18 cellular contexts compared by ENCODE assay signal in genomic region chr11:116808262-116809175, GRCh38. TPM values are rescaled to one million over a fixed set of nuclear protein-coding genes. Genes with fewer than 3 reads are reported as not detected.
A peak's percentile ranks its signal among the peaks of the same experiment; 100 is the strongest.
DNase-seq lines count a peak whose midpoint lies in the region; ATAC-seq, FAIRE-seq and TF ChIP-seq lines count a peak whose summit lies in the region.
"Had no signal": no experiment of that assay in that cellular context is flagged by ENCODE, and none has a peak within 500 bp of the region (broad histone marks: within the 10 kb centered on the region; RNA-seq: fewer than 3 reads in every experiment).

No MANE protein-coding gene starts in this region.

- H2BK5ac ChIP-seq in trophoblast cell (ENCODE audit: low read depth, low read length, poor library complexity), result no peak overlapping the region

- no peak overlapping the region for H4K8ac ChIP-seq in trophoblast cell (ENCODE audit: low read depth, low read length)

- no peaks in the 10 kb centered on the region for H3F3A ChIP-seq in MM.1S (ENCODE audit: insufficient read depth, low read length)

- intact Hi-C loops in ascending aorta (cut with DNase I), result no loop called here

- DNase-seq in AG10803 (ENCODE audit: low read depth) (peak; percentile 47), RWPE2 (ENCODE audit: low spot score) (no peak), fibroblast of the aortic adventitia (ENCODE audit: low read depth) (peak; percentile 73), trophoblast cell (peak; percentile 76 to 94), GM19239 (ENCODE audit: insufficient read length, low spot score) (no peak), ascending aorta (ENCODE audit: low spot score in 2 of 2) (no peak), NCI-H345 (lab: John Stamatoyannopoulos, UW) (no peak), MM.1S (no peak)
- DNase-seq: DMS153; effector memory CD8-positive, alpha-beta T cell; hypothalamus; left ventricle myocardium superior; NCI-H2171 treated with DMSO at 0.1 percent for 48 hours; stimulated activated CD4-positive, alpha-beta T cell treated with anti-CD3 and anti-CD28 coated beads, Interleukin-12 subunit alpha, Interleukin-12 subunit beta, amount 100 ng/mL, for 4 hours; substantia nigra had no signal

- TF ChIP-seq CTCF in AG10803 (conservative IDR thresholded peaks at IDR 0.05; ENCODE audit: low read length) (no peak), RWPE2 (IDR thresholded peaks at IDR 0.05; ENCODE audit: poor library complexity, severe bottlenecking) (no peak), fibroblast of the aortic adventitia (IDR thresholded peaks at IDR 0.05; ENCODE audit: insufficient read depth, low read length) (no peak), ascending aorta (IDR thresholded peaks at IDR 0.05) (no peak), MM.1S (IDR thresholded peaks at IDR 0.05; ENCODE audit: low read length) (no peak)

- no peak overlapping the region for H3K18ac ChIP-seq in trophoblast cell (ENCODE audit: low read length)

- no peak overlapping the region for H3K23ac ChIP-seq in trophoblast cell (ENCODE audit: low read length)

- H3K14ac ChIP-seq in trophoblast cell (ENCODE audit: low read length), result no peak overlapping the region

- FAIRE-seq in GM19239 (lab: Jason Lieb, UNC), result no peak

- no peaks in the 10 kb centered on the region for H3K36me3 ChIP-seq in RWPE2 (ENCODE audit: low read depth)
- H3K36me3 ChIP-seq in trophoblast cell (ENCODE audit: control insufficient read depth in 1 of 2, insufficient read depth in 2 of 2, low read length in 2 of 2), result no peaks in the 10 kb centered on the region
- H3K36me3 ChIP-seq in ascending aorta, result no peaks in the 10 kb centered on the region
- H3K36me3 ChIP-seq in MM.1S (replicated peaks; ENCODE audit: insufficient read depth, low read length), result no peaks in the 10 kb centered on the region
- H3K36me3 ChIP-seq: breast epithelium, neutrophil had no signal

- H3K4me1 ChIP-seq in RWPE2 (ENCODE audit: insufficient read depth, poor library complexity, severe bottlenecking) (no peaks in the 10 kb centered on the region), trophoblast cell (ENCODE audit: control insufficient read depth in 1 of 2, insufficient read depth in 2 of 2, low read length in 2 of 2) (no peaks in the 10 kb centered on the region), ascending aorta (no peaks in the 10 kb centered on the region), MM.1S (ENCODE audit: low read length) (no peaks in the 10 kb centered on the region)
- H3K4me1 ChIP-seq: breast epithelium had no signal

- H3K79me1 ChIP-seq in trophoblast cell (ENCODE audit: low read length), result no peaks in the 10 kb centered on the region

- WGBS in trophoblast cell (ENCODE audit: extremely low coverage, insufficient coverage, insufficient read length), result no CpG with 5 or more reads among the region's 14 CpGs

- no peaks in the 10 kb centered on the region for H3K79me2 ChIP-seq in trophoblast cell (ENCODE audit: control insufficient read depth, insufficient read depth, low read length, poor library complexity)
- H3K79me2 ChIP-seq in MM.1S (ENCODE audit: low read length), result no peaks in the 10 kb centered on the region

- peaks cover 2% of the 10 kb centered on the region for H3K9me3 ChIP-seq in RWPE2 (ENCODE audit: severe bottlenecking)
- H3K9me3 ChIP-seq in trophoblast cell (ENCODE audit: insufficient read depth, low read depth, low read length), result peaks cover 2% of the 10 kb centered on the region
- H3K9me3 ChIP-seq in ascending aorta, result no peaks in the 10 kb centered on the region
- H3K9me3 ChIP-seq in MM.1S (replicated peaks; ENCODE audit: insufficient read depth, low read length), result no peaks in the 10 kb centered on the region
- H3K9me3 ChIP-seq: breast epithelium, neutrophil had no signal

- no peak overlapping the region for H3K4ac ChIP-seq in trophoblast cell (ENCODE audit: low read depth, low read length)

- H3K9ac ChIP-seq in trophoblast cell (ENCODE audit: low read length), result no peak overlapping the region
- H3K9ac ChIP-seq in MM.1S (ENCODE audit: low read length), result no peak overlapping the region

- no peak overlapping the region for H2BK120ac ChIP-seq in trophoblast cell (ENCODE audit: insufficient read depth, low read length, poor library complexity)

- H3K9me2 ChIP-seq in MM.1S (replicated peaks; ENCODE audit: insufficient read depth, low read length), result no peaks in the 10 kb centered on the region

- no peaks in the 10 kb centered on the region for H4K20me1 ChIP-seq in MM.1S (ENCODE audit: insufficient read depth, low read length)

- no peak overlapping the region for H4K12ac ChIP-seq in trophoblast cell (ENCODE audit: low read depth, low read length)

- H3K4me2 ChIP-seq in trophoblast cell (ENCODE audit: low read length) (no peak overlapping the region), MM.1S (ENCODE audit: low read depth, low read length) (no peak overlapping the region)

- H2AFZ ChIP-seq in trophoblast cell (ENCODE audit: insufficient read depth, low read length, poor library complexity) (no peak overlapping the region), MM.1S (ENCODE audit: low read length) (no peak overlapping the region)

- H2BK12ac ChIP-seq in trophoblast cell (ENCODE audit: low read length), result no peak overlapping the region

- no peaks in the 10 kb centered on the region for H3K27me3 ChIP-seq in RWPE2 (ENCODE audit: insufficient read depth, poor library complexity, severe bottlenecking)
- H3K27me3 ChIP-seq in trophoblast cell (ENCODE audit: insufficient read depth, low read length), result no peaks in the 10 kb centered on the region
- no peaks in the 10 kb centered on the region for H3K27me3 ChIP-seq in ascending aorta
- H3K27me3 ChIP-seq in MM.1S (replicated peaks; ENCODE audit: insufficient read depth, low read length), result no peaks in the 10 kb centered on the region
- H3K27me3 ChIP-seq: breast epithelium, neutrophil had no signal

- no peak overlapping the region for H2AK5ac ChIP-seq in trophoblast cell (ENCODE audit: low read length)

- 0 out of 3 replicates have a peak, but pooled peaks have one; percentile 21 for ATAC-seq in RWPE2 (ENCODE audit: low read depth)
- ATAC-seq: effector memory CD8-positive, alpha-beta T cell; left ventricle myocardium superior had no signal

- peak overlapping the region; percentile 22 for H4K91ac ChIP-seq in trophoblast cell (ENCODE audit: low read depth, low read length)

- H3K27ac ChIP-seq in RWPE2 (ENCODE audit: poor library complexity, severe bottlenecking) (no peak overlapping the region), trophoblast cell (ENCODE audit: low read depth, low read length) (no peak overlapping the region), ascending aorta (peak overlapping the region in 1 of 2 donors; percentile 12), MM.1S (ENCODE audit: low read length) (no peak overlapping the region)
- H3K27ac ChIP-seq: neutrophil had no signal

- H3K4me3 ChIP-seq in AG10803 (ENCODE audit: low read length), result no peak overlapping the region
- no peak overlapping the region for H3K4me3 ChIP-seq in RWPE2 (ENCODE audit: severe bottlenecking)
- H3K4me3 ChIP-seq in fibroblast of the aortic adventitia (ENCODE audit: low read depth, low read length), result no peak overlapping the region
- H3K4me3 ChIP-seq in trophoblast cell (ENCODE audit: low read depth, low read length), result no peak overlapping the region
- H3K4me3 ChIP-seq in ascending aorta, result no peak overlapping the region
- no peak overlapping the region for H3K4me3 ChIP-seq in MM.1S (ENCODE audit: low read length)
- H3K4me3 ChIP-seq: breast epithelium had no signal

RNA-seq across cellular contexts. Expression of gene APOA4, which starts 14.6 kb away (rescaled TPM):
- total RNA-seq in fibroblast of the aortic adventitia (ENCODE audit: low replicate concordance) (not detected in 2 replicates), ascending aorta (14.3 TPM)
- 0.07 and 0.11 TPM in 2 replicates for polyA plus RNA-seq in trophoblast cell (2013)
- total RNA-seq: left ventricle myocardium superior, SK-MEL-5 had no signal

RNA-seq across cellular contexts. Expression of gene APOA5, which starts 16.8 kb away (rescaled TPM):
- total RNA-seq in fibroblast of the aortic adventitia (ENCODE audit: low replicate concordance) (not detected in 2 replicates), ascending aorta (not detected)
- polyA plus RNA-seq in trophoblast cell (2013), result 0.14 and 0.19 TPM in 2 replicates
- total RNA-seq: breast epithelium, left ventricle myocardium superior, SK-MEL-5 had no signal

RNA-seq across cellular contexts. Expression of gene ZPR1, which starts 20.7 kb away (rescaled TPM):
- 25.5 and 37.1 TPM in 2 replicates for total RNA-seq in fibroblast of the aortic adventitia (ENCODE audit: low replicate concordance)
- polyA plus RNA-seq in trophoblast cell (2013), result 47.5 and 52.1 TPM in 2 replicates
- total RNA-seq in ascending aorta, result 171 TPM

RNA-seq across cellular contexts. Expression of gene APOC3, which starts 21.2 kb away (rescaled TPM):
- total RNA-seq in fibroblast of the aortic adventitia (ENCODE audit: low replicate concordance) (not detected in 2 replicates), ascending aorta (83.1 TPM)
- polyA plus RNA-seq in trophoblast cell (2013), result 3.6 and 4.9 TPM in 2 replicates
- total RNA-seq: breast epithelium, left ventricle myocardium superior, SK-MEL-5 had no signal

RNA-seq across cellular contexts. Expression of gene APOA1, which starts 28.9 kb away (rescaled TPM):
- total RNA-seq in fibroblast of the aortic adventitia (ENCODE audit: low replicate concordance) (0.72 and 70.3 TPM in 2 replicates), ascending aorta (80.3 TPM)
- polyA plus RNA-seq in trophoblast cell (2013), result 2.0 and 2.3 TPM in 2 replicates
- total RNA-seq: SK-MEL-5 had no signal

Comparison
In these comparisons a context has a peak if more than half of its experiments do, and no peak if none do; other contexts are left out.
1. DNase-seq: peak in AG10803 (single experiment), fibroblast of the aortic adventitia (single experiment) and trophoblast cell (2 of 2); none in RWPE2 (single experiment), GM19239 (single experiment), ascending aorta (0 of 2), NCI-H345 (single experiment) and MM.1S (single experiment).
2. RNA of gene APOA4, which starts 14.6 kb away (total RNA-seq): 14.3 TPM in ascending aorta (single experiment); not detected in fibroblast of the aortic adventitia; every median in the first group is over 10 times any median in the second.